8 cellular contexts compared by ENCODE assay signal in the genomic region with DNA sequence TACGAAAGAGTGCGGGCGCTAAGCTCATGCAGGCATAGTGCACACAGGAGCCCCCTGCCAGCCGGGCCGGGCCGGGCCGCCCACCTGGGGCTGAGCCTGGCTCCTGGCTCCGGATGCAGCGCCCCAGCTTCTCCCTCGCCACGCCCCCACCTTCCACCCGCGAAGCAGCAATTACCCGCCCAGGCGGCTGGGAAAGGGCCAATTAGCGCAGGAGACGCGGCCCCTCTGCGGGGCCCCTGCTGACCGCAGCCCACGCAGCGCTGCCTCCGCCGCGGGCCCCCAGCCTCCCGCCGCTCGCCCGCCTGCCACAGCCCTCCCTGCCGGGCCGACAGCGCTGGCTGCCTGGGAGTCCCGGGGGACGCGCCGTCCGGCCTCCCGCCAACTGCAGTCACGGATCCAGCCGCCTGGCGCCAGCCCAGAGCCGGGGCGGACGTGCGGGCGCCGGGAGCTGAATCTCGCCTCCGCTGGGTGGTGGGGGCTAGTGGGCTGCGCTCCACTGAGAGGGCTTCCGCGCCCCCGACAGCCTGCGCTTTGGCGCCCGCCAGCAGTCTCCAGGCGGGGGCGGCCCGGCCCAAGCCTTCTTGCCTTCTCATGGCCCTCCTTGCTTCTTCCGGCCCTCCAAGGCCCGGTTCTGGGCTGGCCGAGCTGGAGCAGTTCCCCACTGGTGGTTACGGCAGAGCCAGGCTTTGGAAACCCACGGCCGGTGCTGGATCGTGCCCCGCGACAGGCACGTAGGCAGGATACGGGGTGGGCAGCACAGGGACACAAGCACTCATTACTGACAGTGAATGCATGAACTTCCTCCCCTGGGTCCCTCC. TPM values are rescaled to one million over a fixed set of nuclear protein-coding genes. Genes with fewer than 3 reads are reported as not detected.
DNase-seq lines count a peak whose midpoint lies in the region; ATAC-seq and TF ChIP-seq lines count a peak whose summit lies in the region.

No MANE protein-coding gene starts in this region.

- H2BK120ac ChIP-seq in trophoblast cell (ENCODE audit: insufficient read depth, low read length, poor library complexity): peak overlapping the region; percentile 64

- H3K27ac ChIP-seq in heart right ventricle (peak overlapping the region in 9 of 10 donors; percentile 47 to 82 (median 75)), trophoblast cell (ENCODE audit: low read depth, low read length) (peak overlapping the region; percentile 31), transverse colon (peak overlapping the region; percentile 5 to 35 (median 16))

- H3K79me2 ChIP-seq in trophoblast cell (ENCODE audit: control insufficient read depth, insufficient read depth, low read length, poor library complexity): no peaks in the 10 kb centered on the region

- peaks cover 10% of the 10 kb centered on the region for H3K79me1 ChIP-seq in trophoblast cell (ENCODE audit: low read length)

- H3K4me2 ChIP-seq in trophoblast cell (ENCODE audit: low read length): peak overlapping the region; percentile 66

- H3K9me3 Mint-ChIP-seq in activated naive CD8-positive, alpha-beta T cell treated with anti-CD3 and anti-CD28 coated beads for 36 hours: no peaks in the 10 kb centered on the region

- H3K36me3 Mint-ChIP-seq in activated naive CD8-positive, alpha-beta T cell treated with anti-CD3 and anti-CD28 coated beads for 36 hours: no peaks in the 10 kb centered on the region

- no peak overlapping the region for H3K9ac ChIP-seq in trophoblast cell (ENCODE audit: low read length)

- DNase-seq in DMS79 (lab: John Stamatoyannopoulos, UW): peak; percentile 35
- peak; percentile 68 for DNase-seq in SK-N-DZ (ENCODE audit: low spot score)
- DNase-seq in activated naive CD8-positive, alpha-beta T cell treated with anti-CD3 and anti-CD28 coated beads for 36 hours: peak; percentile 87
- peak; percentile 84 to 90 for DNase-seq in heart right ventricle
- DNase-seq in trophoblast cell: peak; percentile 24 to 58
- DNase-seq in transverse colon: peak; percentile 68

- H3K18ac ChIP-seq in trophoblast cell (ENCODE audit: low read length): peak overlapping the region; percentile 75

- no peak for TF ChIP-seq EP300 in transverse colon (IDR thresholded peaks at IDR 0.05; ENCODE audit: low read depth)

- no peak overlapping the region for H2AK5ac ChIP-seq in trophoblast cell (ENCODE audit: low read length)

- WGBS in heart right ventricle, 2 donors: 1% methylated on average over 70 of the region's 70 CpGs
- WGBS in trophoblast cell (ENCODE audit: extremely low coverage, insufficient coverage, insufficient read length): no CpG with 5 or more reads among the region's 70 CpGs
- 0% methylated on average over 15 of the region's 70 CpGs; no CpG with 5 or more reads in 1 of the 2 donors for WGBS in transverse colon (ENCODE audit: low coverage in 1 of 2), 2 donors

- peak overlapping the region; percentile 79 for H3K27ac Mint-ChIP-seq in activated naive CD8-positive, alpha-beta T cell treated with anti-CD3 and anti-CD28 coated beads for 36 hours

- no peaks in the 10 kb centered on the region for H3K27me3 Mint-ChIP-seq in activated naive CD8-positive, alpha-beta T cell treated with anti-CD3 and anti-CD28 coated beads for 36 hours

- intact Hi-C loops in heart right ventricle (cut with DNase I): loop anchor here in 2 of 10 donors (2.0 to 10.0 kb wide), 3 partner anchors 15 to 143 kb away; a partner anchor contains a TSS
- intact Hi-C loops in transverse colon (cut with DNase I; ENCODE audit: low total_unique reads): no loop called here

- TF ChIP-seq POLR2A in transverse colon (IDR thresholded peaks at IDR 0.05): no peak

- peak overlapping the region; percentile 30 for H2AFZ ChIP-seq in trophoblast cell (ENCODE audit: insufficient read depth, low read length, poor library complexity)

- H3K14ac ChIP-seq in trophoblast cell (ENCODE audit: low read length): peak overlapping the region; percentile 82

- peak in 7 of 9 donors; percentile 21 to 56 (median 37) for TF ChIP-seq CTCF in heart right ventricle (IDR thresholded peaks at IDR 0.05)
- TF ChIP-seq CTCF in transverse colon (IDR thresholded peaks at IDR 0.05): peak in 4 of 5 experiments; percentile 10 to 44 (median 28)

- peak overlapping the region; percentile 77 for H2BK12ac ChIP-seq in trophoblast cell (ENCODE audit: low read length)

- H3K4me1 ChIP-seq in heart right ventricle (peaks cover 6 to 25% (median 17%) of the 10 kb centered on the region in 9 donors), trophoblast cell (ENCODE audit: control insufficient read depth in 1 of 2, insufficient read depth in 2 of 2, low read length in 2 of 2) (peaks cover 27 to 29% of the 10 kb centered on the region in 2 experiments), transverse colon (peaks cover 4 to 17% (median 13%) of the 10 kb centered on the region in 4 donors)

- peaks cover 0 to 34% (median 0%) of the 10 kb centered on the region in 7 donors for H3K27me3 ChIP-seq in heart right ventricle
- H3K27me3 ChIP-seq in trophoblast cell (ENCODE audit: insufficient read depth, low read length): peaks cover 13% of the 10 kb centered on the region
- H3K27me3 ChIP-seq in transverse colon: peaks cover 29% of the 10 kb centered on the region

- no peak overlapping the region for H3K23ac ChIP-seq in trophoblast cell (ENCODE audit: low read length)

- ATAC-seq in HG02759 (IDR thresholded peaks at IDR 0.05; ENCODE audit: unreplicated experiment) (peak; percentile 59), heart right ventricle (peak; percentile 84 to 94 (median 90)), GM21360 (IDR thresholded peaks at IDR 0.05; ENCODE audit: unreplicated experiment) (no peak)

- peak overlapping the region; percentile 79 for H4K8ac ChIP-seq in trophoblast cell (ENCODE audit: low read depth, low read length)

- no peak overlapping the region for H4K12ac ChIP-seq in trophoblast cell (ENCODE audit: low read depth, low read length)

- in situ Hi-C loops in transverse colon (cut with MboI; ENCODE audit: low pct_ligation_motif_present in 1 of 4, low pct_unique_long_range_greater_than_20kb in 1 of 4, low sequenced_read_pairs in 3 of 4): loop anchor here in 1 of 4 donors (10.0 kb wide), 1 partner anchor 141 kb away; a partner anchor contains a TSS

- peak overlapping the region; percentile 37 to 63 (median 56) for H3K4me3 ChIP-seq in heart right ventricle
- H3K4me3 ChIP-seq in trophoblast cell (ENCODE audit: low read depth, low read length): peak overlapping the region; percentile 37
- H3K4me3 ChIP-seq in transverse colon: peak overlapping the region; percentile 19 to 52 (median 40)

- H3K4ac ChIP-seq in trophoblast cell (ENCODE audit: low read depth, low read length): peak overlapping the region; percentile 14

- peak overlapping the region; percentile 25 for H2BK5ac ChIP-seq in trophoblast cell (ENCODE audit: low read depth, low read length, poor library complexity)

- H3K9me3 ChIP-seq in heart right ventricle (no peaks in the 10 kb centered on the region), trophoblast cell (ENCODE audit: insufficient read depth, low read depth, low read length) (no peaks in the 10 kb centered on the region), transverse colon (no peaks in the 10 kb centered on the region)

- H3K4me3 Mint-ChIP-seq in activated naive CD8-positive, alpha-beta T cell treated with anti-CD3 and anti-CD28 coated beads for 36 hours: peak overlapping the region; percentile 82

- peak overlapping the region; percentile 44 for H4K91ac ChIP-seq in trophoblast cell (ENCODE audit: low read depth, low read length)

- peaks cover 17% of the 10 kb centered on the region for H3K4me1 Mint-ChIP-seq in activated naive CD8-positive, alpha-beta T cell treated with anti-CD3 and anti-CD28 coated beads for 36 hours

- H3K36me3 ChIP-seq in heart right ventricle (no peaks in the 10 kb centered on the region), trophoblast cell (ENCODE audit: control insufficient read depth in 1 of 2, insufficient read depth in 2 of 2, low read length in 2 of 2) (no peaks in the 10 kb centered on the region), transverse colon (no peaks in the 10 kb centered on the region)

RNA-seq across cellular contexts. Expression of a gene that starts 14.9 kb away (rescaled TPM):
- polyA plus RNA-seq in SK-N-DZ (2014; cell fraction: cytosol; rRNA removed): 82.6 and 84.8 TPM in 2 replicates
- polyA plus RNA-seq in SK-N-DZ (2014; cell fraction: nucleus; rRNA removed): 39.3 and 45.5 TPM in 2 replicates
- total RNA-seq in activated naive CD8-positive, alpha-beta T cell treated with anti-CD3 and anti-CD28 coated beads for 36 hours: 100 to 1,000 TPM; 110 to 114 TPM
- total RNA-seq in heart right ventricle: 10 to 100 TPM; 22.2 to 36.4 (median 29.8) TPM
- polyA plus RNA-seq in heart right ventricle: 10 to 100 TPM; 17.6 to 22.9 TPM
- polyA plus RNA-seq in trophoblast cell (2013): 61.5 and 63.3 TPM in 2 replicates
- 100 to 1,000 TPM in 1 of 4 donors, 10 to 100 TPM in 3; 19.7 to 106 (median 33.1) TPM for total RNA-seq in transverse colon

RNA-seq across cellular contexts. Expression of a gene that starts 25.6 kb away (rescaled TPM):
- polyA plus RNA-seq in SK-N-DZ (2014; cell fraction: cytosol; rRNA removed): 0.22 and 2.0 TPM in 2 replicates
- polyA plus RNA-seq in SK-N-DZ (2014; cell fraction: nucleus; rRNA removed): 2.7 and 4.9 TPM in 2 replicates
- 1 to 10 TPM; 3.5 to 4.6 TPM for total RNA-seq in activated naive CD8-positive, alpha-beta T cell treated with anti-CD3 and anti-CD28 coated beads for 36 hours
- total RNA-seq in heart right ventricle: 10 to 100 TPM in 1 of 10 donors, 1 to 10 TPM in 9; 3.8 to 10.4 (median 6.0) TPM
- 10 to 100 TPM; 12.3 to 20.6 TPM for polyA plus RNA-seq in heart right ventricle
- 0.81 and 0.86 TPM in 2 replicates for polyA plus RNA-seq in trophoblast cell (2013)
- total RNA-seq in transverse colon: 10 to 100 TPM in 3 of 4 donors, 1 to 10 TPM in 1; 9.7 to 24.7 (median 15.7) TPM

RNA-seq across cellular contexts. Expression of a gene that starts 53.0 kb away (rescaled TPM):
- polyA plus RNA-seq in SK-N-DZ (2014; cell fraction: cytosol; rRNA removed): 2.1 and 2.2 TPM in 2 replicates
- polyA plus RNA-seq in SK-N-DZ (2014; cell fraction: nucleus; rRNA removed): 9.9 and 12.0 TPM in 2 replicates
- total RNA-seq in activated naive CD8-positive, alpha-beta T cell treated with anti-CD3 and anti-CD28 coated beads for 36 hours: under 1 TPM; 0.43 to 0.80 TPM
- 1 to 10 TPM in 6 of 10 donors, under 1 TPM in 4; 0.45 to 2.4 (median 1.1) TPM for total RNA-seq in heart right ventricle
- 1 to 10 TPM in 1 of 2 donors, under 1 TPM in 1; 0.07 to 2.8 TPM for polyA plus RNA-seq in heart right ventricle
- polyA plus RNA-seq in trophoblast cell (2013): 0.17 and 0.26 TPM in 2 replicates
- total RNA-seq in transverse colon: 100 to 1,000 TPM; 247 to 616 (median 291) TPM

Comparison
In these comparisons a context has a peak if more than half of its experiments do, and no peak if none do; other contexts are left out.
1. DNase-seq: peak in every context shown above with its lines; median percentile 87 in activated naive CD8-positive, alpha-beta T cell treated with anti-CD3 and anti-CD28 coated beads for 36 hours; 87 in heart right ventricle; 68 in SK-N-DZ; 68 in transverse colon; 41 in trophoblast cell; 35 in DMS79.
2. H3K27ac ChIP-seq: peak in every context shown above with its lines; median percentile 75 in heart right ventricle; 31 in trophoblast cell; 16 in transverse colon.
3. RNA of a gene that starts 53.0 kb away (total RNA-seq): 247 to 616 TPM in transverse colon; 0.45 to 2.4 TPM in heart right ventricle and 0.43 to 0.80 TPM in activated naive CD8-positive, alpha-beta T cell treated with anti-CD3 and anti-CD28 coated beads for 36 hours; every median in the first group is over 10 times any median in the second.
4. Peak in every context shown above with its lines, with median percentiles within 50 percentile points of each other: H3K4me3 ChIP-seq.